Comparison of ENCODE assay signal across 8 cellular contexts in the genomic region with DNA sequence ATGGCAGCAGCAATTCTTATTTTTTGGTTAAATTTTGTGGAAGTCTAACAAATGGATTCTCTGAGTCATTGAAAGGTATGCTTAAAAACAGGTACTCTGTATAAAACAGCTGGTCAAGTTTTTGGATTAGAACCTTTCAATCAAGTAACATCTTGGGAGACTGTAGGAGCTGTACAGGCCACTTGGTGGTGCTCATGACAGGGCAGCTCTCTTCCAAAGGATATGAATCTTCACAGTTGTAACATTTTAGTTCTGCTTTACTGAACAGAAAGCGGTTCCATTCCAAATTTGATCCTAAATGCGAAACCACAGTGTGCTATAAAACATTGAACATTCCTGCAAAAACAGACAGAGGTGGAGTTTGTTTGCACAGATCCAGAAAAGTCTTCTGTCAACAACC. TPM values are rescaled to one million over a fixed set of nuclear protein-coding genes. Genes with fewer than 3 reads are reported as not detected.
DNase-seq lines count a peak whose midpoint lies in the region; ATAC-seq, FAIRE-seq and TF ChIP-seq lines count a peak whose summit lies in the region.

No MANE protein-coding gene starts in this region.

- H3K9me3 Mint-ChIP-seq in neural progenitor cell: peaks cover 20% of the 10 kb centered on the region

- peak; percentile 59 for FAIRE-seq in endothelial cell of umbilical vein (lab: Jason Lieb, UNC)

- H3K4me3 ChIP-seq in endothelial cell of umbilical vein (replicated peaks in 1 of 3; ENCODE audit: insufficient read depth in 1 of 3, low read depth in 1 of 3, low read length in 3 of 3) (no peak overlapping the region), neural progenitor cell (no peak overlapping the region)

- ATAC-seq in HG02678 (IDR thresholded peaks at IDR 0.05; ENCODE audit: unreplicated experiment): peak; percentile 48
- no peak for ATAC-seq in GM21447 (IDR thresholded peaks at IDR 0.05; ENCODE audit: unreplicated experiment)
- no peak for ATAC-seq in HG03135 (IDR thresholded peaks at IDR 0.05; ENCODE audit: unreplicated experiment)

- peaks cover 8% of the 10 kb centered on the region for H3F3A ChIP-seq in neural progenitor cell (ENCODE audit: low read depth)

- TF ChIP-seq POLR2A in endothelial cell of umbilical vein (IDR thresholded peaks at IDR 0.05; ENCODE audit: low read depth, low read length): no peak

- no peaks in the 10 kb centered on the region for H3K9me3 ChIP-seq in endothelial cell of umbilical vein (replicated peaks; ENCODE audit: control insufficient read depth, insufficient read depth, low read length)
- no peaks in the 10 kb centered on the region for H3K9me3 ChIP-seq in neural progenitor cell (ENCODE audit: low read depth)

- no peak overlapping the region for H3K4me3 Mint-ChIP-seq in neural progenitor cell

- H3K27me3 ChIP-seq in endothelial cell of umbilical vein (ENCODE audit: control insufficient read depth in 2 of 2, insufficient read depth in 2 of 2, low read length in 2 of 2) (no peaks in the 10 kb centered on the region), neural progenitor cell (no peaks in the 10 kb centered on the region)

- H3K4me2 ChIP-seq in endothelial cell of umbilical vein (ENCODE audit: insufficient read depth, low read length): no peak overlapping the region
- no peak overlapping the region for H3K4me2 ChIP-seq in neural progenitor cell

- H3K79me2 ChIP-seq in endothelial cell of umbilical vein (ENCODE audit: control insufficient read depth, insufficient read depth, low read length) (no peaks in the 10 kb centered on the region), neural progenitor cell (ENCODE audit: low read depth) (no peaks in the 10 kb centered on the region)

- peak overlapping the region; percentile 11 for H2AFZ ChIP-seq in endothelial cell of umbilical vein (ENCODE audit: low read depth, low read length)
- peak overlapping the region; percentile 65 for H2AFZ ChIP-seq in neural progenitor cell (replicated peaks)

- no peak overlapping the region for H3K9ac ChIP-seq in endothelial cell of umbilical vein (replicated peaks; ENCODE audit: extremely low read depth, insufficient read depth, low read length)
- H3K9ac ChIP-seq in neural progenitor cell: no peak overlapping the region

- H4K20me1 ChIP-seq in endothelial cell of umbilical vein (replicated peaks; ENCODE audit: control insufficient read depth, extremely low read depth, insufficient read depth, low read length) (no peaks in the 10 kb centered on the region), neural progenitor cell (ENCODE audit: low read depth) (no peaks in the 10 kb centered on the region)

- peaks cover 11% of the 10 kb centered on the region for H3K36me3 Mint-ChIP-seq in neural progenitor cell

- intact Hi-C loops in endothelial cell of umbilical vein (cut with micrococcal nuclease): loop anchor here (1.0 to 5.0 kb wide), 3 partner anchors 56 to 606 kb away; no protein-coding TSS in a partner anchor

- BruUV-seq in endothelial cell of umbilical vein (replicated peaks; lab: Mats Ljungman, UMichigan): no TSS peak

- TF ChIP-seq CTCF in endothelial cell of umbilical vein (IDR thresholded peaks at IDR 0.05; ENCODE audit: extremely low read depth in 1 of 2, insufficient read depth in 1 of 2, low read depth in 1 of 2, low read length in 2 of 2) (peak; percentile 53 to 68), neural progenitor cell (IDR thresholded peaks at IDR 0.05) (peak; percentile 64)

- no peaks in the 10 kb centered on the region for H3K9me1 ChIP-seq in endothelial cell of umbilical vein (replicated peaks; ENCODE audit: control insufficient read depth, extremely low read depth, insufficient read depth, low read length)

- H3K27ac ChIP-seq in endothelial cell of umbilical vein (ENCODE audit: insufficient read depth, low read depth, low read length) (no peak overlapping the region), neural progenitor cell (no peak overlapping the region)

- H3K36me3 ChIP-seq in endothelial cell of umbilical vein (ENCODE audit: control insufficient read depth in 2 of 2, extremely low read depth in 1 of 2, insufficient read depth in 2 of 2, low read length in 2 of 2) (no peaks in the 10 kb centered on the region), neural progenitor cell (no peaks in the 10 kb centered on the region)

- CTCF ChIA-PET in endothelial cell of umbilical vein (lab: Charles Lee): interaction anchor here (0.6 to 3.3 kb wide), 37 partner anchors 8 to 844 kb away, joined by 3 to 73 read pairs (median 4); a partner anchor contains a TSS

- no peak overlapping the region for H3K27ac Mint-ChIP-seq in neural progenitor cell

- peaks cover 2% of the 10 kb centered on the region for H3K27me3 Mint-ChIP-seq in neural progenitor cell (ENCODE audit: insufficient read depth, low read depth)

- dilution Hi-C loops in endothelial cell of umbilical vein (cut with MboI; ENCODE audit: extremely low pct_ligation_motif_present, low sequenced_read_pairs): no loop called here

- H3K4me1 ChIP-seq in endothelial cell of umbilical vein (ENCODE audit: control insufficient read depth, extremely low read depth, insufficient read depth, low read length) (peaks cover 7% of the 10 kb centered on the region), neural progenitor cell (peaks cover 8% of the 10 kb centered on the region)

- POLR2A ChIA-PET in endothelial cell of umbilical vein (lab: Charles Lee): no interaction called here

- DNase-seq in NCI-H345 (lab: John Stamatoyannopoulos, UW) (peak; percentile 16), NCI-H345 treated with DMSO at 0.1 percent for 48 hours (lab: John Stamatoyannopoulos, UW; ENCODE audit: unreplicated experiment) (no peak), OCI-M1 (lab: John Stamatoyannopoulos, UW) (peak; percentile 64), endothelial cell of umbilical vein (ENCODE audit: low read depth, low spot score) (peak; percentile 68), neural progenitor cell (ENCODE audit: low spot score) (peak; percentile 34)

- H3K4me1 Mint-ChIP-seq in neural progenitor cell: peaks cover 13% of the 10 kb centered on the region

TF ChIP-seq in endothelial cell of umbilical vein, 7 proteins besides CTCF, POLR2A, EP300 and RAD21:
- TF ChIP-seq FOS (IDR thresholded peaks at IDR 0.05; ENCODE audit: borderline replicate concordance, insufficient read depth, low read length): no peak
- TF ChIP-seq MYC (IDR thresholded peaks at IDR 0.05; ENCODE audit: low read depth, low read length): no peak
- TF ChIP-seq EZH2 (IDR thresholded peaks at IDR 0.05; ENCODE audit: borderline replicate concordance, low read depth, low read length, severe bottlenecking): no peak
- TF ChIP-seq POLR2AphosphoS5 (IDR thresholded peaks at IDR 0.05; ENCODE audit: insufficient read depth, low read depth, low read length): no peak
- TF ChIP-seq, protein P1, sequence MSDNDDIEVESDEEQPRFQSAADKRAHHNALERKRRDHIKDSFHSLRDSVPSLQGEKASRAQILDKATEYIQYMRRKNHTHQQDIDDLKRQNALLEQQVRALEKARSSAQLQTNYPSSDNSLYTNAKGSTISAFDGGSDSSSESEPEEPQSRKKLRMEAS (IDR thresholded peaks at IDR 0.05; ENCODE audit: insufficient read depth, insufficient read length): no peak
- no peak for TF ChIP-seq JUN (IDR thresholded peaks at IDR 0.05; ENCODE audit: borderline replicate concordance, insufficient read depth, insufficient read length, low read depth)
- TF ChIP-seq GATA2 (IDR thresholded peaks at IDR 0.05; ENCODE audit: insufficient read depth, insufficient read length, low read depth, low read length): no peak

RNA-seq across cellular contexts. Expression of a gene that starts 44.5 kb away (rescaled TPM):
- total RNA-seq in endothelial cell of umbilical vein: not detected in 2 replicates
- not detected in 2 replicates for polyA plus RNA-seq in endothelial cell of umbilical vein
- not detected in 2 replicates for polyA plus RNA-seq in endothelial cell of umbilical vein (2011; cell fraction: cytosol; rRNA removed)
- not detected in 2 replicates for polyA plus RNA-seq in endothelial cell of umbilical vein (2011; cell fraction: nucleus; rRNA removed)
- polyA plus RNA-seq in endothelial cell of umbilical vein (2012): not detected in 2 replicates
- not detected in 2 replicates for polyA minus RNA-seq in endothelial cell of umbilical vein
- not detected for polyA minus RNA-seq in endothelial cell of umbilical vein (2011; cell fraction: cytosol; rRNA and poly(A)+ RNA removed)
- not detected in 2 replicates for polyA minus RNA-seq in endothelial cell of umbilical vein (2011; cell fraction: nucleus; rRNA and poly(A)+ RNA removed)
- not detected in 2 replicates for total RNA-seq in neural progenitor cell (ENCODE audit: low replicate concordance)
